Comparison of ENCODE assay signal across 1 cellular context in the genomic region with DNA sequence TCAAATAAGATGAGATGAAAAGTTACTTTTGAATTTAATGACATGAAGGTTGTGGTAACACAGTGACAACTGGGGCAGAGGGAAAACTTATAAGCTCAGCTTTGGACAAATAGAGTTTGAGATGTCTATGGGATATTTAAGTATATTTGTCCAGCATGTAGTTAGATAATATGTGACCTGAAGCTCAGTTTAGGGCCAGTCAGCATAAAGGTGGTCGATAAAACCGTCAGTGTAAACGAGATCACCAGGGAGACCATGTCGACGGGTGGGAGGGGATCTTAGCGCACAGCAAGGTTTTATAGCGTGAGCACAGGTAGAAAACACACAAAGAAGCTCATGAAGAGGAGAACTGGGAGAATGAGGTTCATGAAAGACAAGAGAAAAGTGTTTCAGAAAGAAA.
A peak's percentile ranks its signal among the peaks of the same experiment; 100 is the strongest.
TF ChIP-seq lines count a peak whose summit lies in the region.

No MANE protein-coding gene starts in this region.

TF ChIP-seq in K562, 482 proteins besides CTCF, POLR2A, EP300 and RAD21:
- no peak for TF ChIP-seq ZFP1 (CRISPR knock-in tag; IDR thresholded peaks at IDR 0.05)
- TF ChIP-seq MTF1 (CRISPR knock-in tag; IDR thresholded peaks at IDR 0.05; ENCODE audit: borderline replicate concordance) = no peak
- 0 out of 2 replicates have a peak, but pooled peaks have one; percentile 47 for TF ChIP-seq MAFF (IDR thresholded peaks at IDR 0.05; ENCODE audit: low read length)
- peak; percentile 81 for TF ChIP-seq ZNF316 (IDR thresholded peaks at IDR 0.05)
- TF ChIP-seq ETV5 (CRISPR knock-in tag; IDR thresholded peaks at IDR 0.05; ENCODE audit: low read depth) = no peak
- TF ChIP-seq RBM17 (IDR thresholded peaks at IDR 0.05; ENCODE audit: borderline replicate concordance, low read depth, low read length) = no peak
- TF ChIP-seq C11orf30 (IDR thresholded peaks at IDR 0.05; ENCODE audit: low read depth) = peak; percentile 68
- no peak for TF ChIP-seq HEY1 (CRISPR knock-in tag; IDR thresholded peaks at IDR 0.05; ENCODE audit: borderline replicate concordance)
- TF ChIP-seq ZNF140 (CRISPR knock-in tag; IDR thresholded peaks at IDR 0.05) = no peak
- TF ChIP-seq ZNF384 (IDR thresholded peaks at IDR 0.05; ENCODE audit: low read depth, low read length) = no peak
- TF ChIP-seq, protein P1, sequence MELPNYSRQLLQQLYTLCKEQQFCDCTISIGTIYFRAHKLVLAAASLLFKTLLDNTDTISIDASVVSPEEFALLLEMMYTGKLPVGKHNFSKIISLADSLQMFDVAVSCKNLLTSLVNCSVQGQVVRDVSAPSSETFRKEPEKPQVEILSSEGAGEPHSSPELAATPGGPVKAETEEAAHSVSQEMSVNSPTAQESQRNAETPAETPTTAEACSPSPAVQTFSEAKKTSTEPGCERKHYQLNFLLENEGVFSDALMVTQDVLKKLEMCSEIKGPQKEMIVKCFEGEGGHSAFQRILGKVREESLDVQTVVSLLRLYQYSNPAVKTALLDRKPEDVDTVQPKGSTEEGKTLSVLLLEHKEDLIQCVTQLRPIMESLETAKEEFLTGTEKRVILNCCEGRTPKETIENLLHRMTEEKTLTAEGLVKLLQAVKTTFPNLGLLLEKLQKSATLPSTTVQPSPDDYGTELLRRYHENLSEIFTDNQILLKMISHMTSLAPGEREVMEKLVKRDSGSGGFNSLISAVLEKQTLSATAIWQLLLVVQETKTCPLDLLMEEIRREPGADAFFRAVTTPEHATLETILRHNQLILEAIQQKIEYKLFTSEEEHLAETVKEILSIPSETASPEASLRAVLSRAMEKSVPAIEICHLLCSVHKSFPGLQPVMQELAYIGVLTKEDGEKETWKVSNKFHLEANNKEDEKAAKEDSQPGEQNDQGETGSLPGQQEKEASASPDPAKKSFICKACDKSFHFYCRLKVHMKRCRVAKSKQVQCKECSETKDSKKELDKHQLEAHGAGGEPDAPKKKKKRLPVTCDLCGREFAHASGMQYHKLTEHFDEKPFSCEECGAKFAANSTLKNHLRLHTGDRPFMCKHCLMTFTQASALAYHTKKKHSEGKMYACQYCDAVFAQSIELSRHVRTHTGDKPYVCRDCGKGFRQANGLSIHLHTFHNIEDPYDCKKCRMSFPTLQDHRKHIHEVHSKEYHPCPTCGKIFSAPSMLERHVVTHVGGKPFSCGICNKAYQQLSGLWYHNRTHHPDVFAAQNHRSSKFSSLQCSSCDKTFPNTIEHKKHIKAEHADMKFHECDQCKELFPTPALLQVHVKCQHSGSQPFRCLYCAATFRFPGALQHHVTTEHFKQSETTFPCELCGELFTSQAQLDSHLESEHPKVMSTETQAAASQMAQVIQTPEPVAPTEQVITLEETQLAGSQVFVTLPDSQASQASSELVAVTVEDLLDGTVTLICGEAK (IDR thresholded peaks at IDR 0.05) = no peak
- TF ChIP-seq, protein P1 (CRISPR knock-in tag; IDR thresholded peaks at IDR 0.05) = no peak
- TF ChIP-seq SMARCC2 (IDR thresholded peaks at IDR 0.05; ENCODE audit: low read depth) = no peak
- no peak for TF ChIP-seq NR2C1 (IDR thresholded peaks at IDR 0.05)
- no peak for TF ChIP-seq NR2C1 (tag; IDR thresholded peaks at IDR 0.05)
- TF ChIP-seq, protein P2, sequence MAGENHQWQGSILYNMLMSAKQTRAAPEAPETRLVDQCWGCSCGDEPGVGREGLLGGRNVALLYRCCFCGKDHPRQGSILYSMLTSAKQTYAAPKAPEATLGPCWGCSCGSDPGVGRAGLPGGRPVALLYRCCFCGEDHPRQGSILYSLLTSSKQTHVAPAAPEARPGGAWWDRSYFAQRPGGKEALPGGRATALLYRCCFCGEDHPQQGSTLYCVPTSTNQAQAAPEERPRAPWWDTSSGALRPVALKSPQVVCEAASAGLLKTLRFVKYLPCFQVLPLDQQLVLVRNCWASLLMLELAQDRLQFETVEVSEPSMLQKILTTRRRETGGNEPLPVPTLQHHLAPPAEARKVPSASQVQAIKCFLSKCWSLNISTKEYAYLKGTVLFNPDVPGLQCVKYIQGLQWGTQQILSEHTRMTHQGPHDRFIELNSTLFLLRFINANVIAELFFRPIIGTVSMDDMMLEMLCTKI (IDR thresholded peaks at IDR 0.05; ENCODE audit: partially characterized antibody) = no peak
- TF ChIP-seq MAFG (tag; conservative IDR thresholded peaks at IDR 0.05) = 0 out of 2 replicates have a peak, but pooled peaks have one; percentile 7
- no peak for TF ChIP-seq SIX5 (IDR thresholded peaks at IDR 0.05; ENCODE audit: borderline replicate concordance in 1 of 2, insufficient read depth in 1 of 2, low read depth in 1 of 2, low read length in 2 of 2)
- TF ChIP-seq, protein P3, sequence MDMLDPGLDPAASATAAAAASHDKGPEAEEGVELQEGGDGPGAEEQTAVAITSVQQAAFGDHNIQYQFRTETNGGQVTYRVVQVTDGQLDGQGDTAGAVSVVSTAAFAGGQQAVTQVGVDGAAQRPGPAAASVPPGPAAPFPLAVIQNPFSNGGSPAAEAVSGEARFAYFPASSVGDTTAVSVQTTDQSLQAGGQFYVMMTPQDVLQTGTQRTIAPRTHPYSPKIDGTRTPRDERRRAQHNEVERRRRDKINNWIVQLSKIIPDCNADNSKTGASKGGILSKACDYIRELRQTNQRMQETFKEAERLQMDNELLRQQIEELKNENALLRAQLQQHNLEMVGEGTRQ (CRISPR knock-in tag; IDR thresholded peaks at IDR 0.05) = no peak
TF ChIP-seq in K562: peak in this region for 4.
